ENCODE assay signal across 8 cellular contexts in the genomic region with DNA sequence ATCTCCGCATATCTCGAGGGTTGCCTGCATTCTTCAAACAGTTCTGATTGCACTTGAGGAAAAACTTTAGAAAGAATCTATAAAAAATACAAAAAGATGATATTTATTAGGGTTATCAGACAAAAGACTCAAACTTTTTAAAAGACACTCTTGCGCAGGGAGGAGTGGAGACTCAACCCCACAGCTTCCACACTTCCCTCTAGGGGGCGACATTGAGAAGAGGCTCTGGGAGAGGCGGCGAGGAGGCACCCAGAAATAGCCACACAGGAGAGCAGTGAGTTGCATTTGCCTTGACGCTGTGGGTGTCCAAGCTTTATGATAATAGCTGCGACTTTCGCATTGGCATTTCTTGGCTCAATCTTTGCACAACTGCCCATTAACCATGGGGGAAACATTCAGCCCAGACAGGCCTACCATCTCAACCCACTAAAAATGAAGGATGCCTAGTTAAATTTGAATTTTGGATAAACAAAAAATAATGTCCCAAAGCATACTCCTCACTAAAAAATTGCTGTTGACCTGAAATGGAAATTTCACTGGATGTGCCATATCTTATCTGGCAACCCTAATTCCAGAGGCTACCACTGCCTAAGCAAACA.
DNase-seq lines count a peak whose midpoint lies in the region; ATAC-seq and TF ChIP-seq lines count a peak whose summit lies in the region.

No MANE protein-coding gene starts in this region.

- no peak overlapping the region for H3K4me3 Mint-ChIP-seq in activated naive CD8-positive, alpha-beta T cell treated with anti-CD3 and anti-CD28 coated beads, Interleukin-2, amount 50 U/mL, for 24 hours
- H3K4me3 Mint-ChIP-seq in progenitor cell of endocrine pancreas (ENCODE audit: low read depth) = no peak overlapping the region

- peaks cover 4% of the 10 kb centered on the region for H3K27me3 Mint-ChIP-seq in activated naive CD8-positive, alpha-beta T cell treated with anti-CD3 and anti-CD28 coated beads, Interleukin-2, amount 50 U/mL, for 24 hours
- peaks cover 82% of the 10 kb centered on the region for H3K27me3 Mint-ChIP-seq in progenitor cell of endocrine pancreas

- H3K36me3 Mint-ChIP-seq in activated naive CD8-positive, alpha-beta T cell treated with anti-CD3 and anti-CD28 coated beads, Interleukin-2, amount 50 U/mL, for 24 hours (ENCODE audit: low read depth) = no peaks in the 10 kb centered on the region
- no peaks in the 10 kb centered on the region for H3K36me3 Mint-ChIP-seq in progenitor cell of endocrine pancreas (ENCODE audit: insufficient read depth)

- H3K9me3 Mint-ChIP-seq in activated naive CD8-positive, alpha-beta T cell treated with anti-CD3 and anti-CD28 coated beads, Interleukin-2, amount 50 U/mL, for 24 hours = no peaks in the 10 kb centered on the region
- H3K9me3 Mint-ChIP-seq in progenitor cell of endocrine pancreas (ENCODE audit: low read depth) = no peaks in the 10 kb centered on the region

- no peaks in the 10 kb centered on the region for H3K4me1 Mint-ChIP-seq in activated naive CD8-positive, alpha-beta T cell treated with anti-CD3 and anti-CD28 coated beads, Interleukin-2, amount 50 U/mL, for 24 hours
- H3K4me1 Mint-ChIP-seq in progenitor cell of endocrine pancreas (ENCODE audit: low read depth) = peaks cover 4% of the 10 kb centered on the region

- no peak for ATAC-seq in activated naive CD8-positive, alpha-beta T cell treated with anti-CD3 and anti-CD28 coated beads, Interleukin-2, amount 50 U/mL, for 24 hours
- ATAC-seq in HG03520 (IDR thresholded peaks at IDR 0.05; ENCODE audit: unreplicated experiment) = no peak

- DNase-seq in MV-4-11 (lab: John Stamatoyannopoulos, UW) (peak; percentile 29), progenitor cell of endocrine pancreas (ENCODE audit: low spot score, unreplicated experiment) (no peak), NCI-H2107 treated with DMSO at 0.1 percent for 48 hours (lab: John Stamatoyannopoulos, UW; ENCODE audit: unreplicated experiment) (no peak), NCI-H1930 (lab: John Stamatoyannopoulos, UW) (no peak), NCI-H2227 treated with DMSO at 0.1 percent for 48 hours (lab: John Stamatoyannopoulos, UW) (no peak)
- DNase-seq in activated naive CD8-positive, alpha-beta T cell treated with anti-CD3 and anti-CD28 coated beads, Interleukin-2, amount 50 U/mL, for 24 hours = peak; percentile 41

- TF ChIP-seq CTCF in GM12873 (IDR thresholded peaks at IDR 0.05; ENCODE audit: insufficient read depth, low read depth, low read length, missing control alignments) (peak; percentile 77), progenitor cell of endocrine pancreas (IDR thresholded peaks at IDR 0.05; ENCODE audit: unreplicated experiment) (peak; percentile 62)

- no peak overlapping the region for H3K27ac Mint-ChIP-seq in activated naive CD8-positive, alpha-beta T cell treated with anti-CD3 and anti-CD28 coated beads, Interleukin-2, amount 50 U/mL, for 24 hours
- no peak overlapping the region for H3K27ac Mint-ChIP-seq in progenitor cell of endocrine pancreas

Comparison
In these comparisons a context has a peak if more than half of its experiments do, and no peak if none do; other contexts are left out.
1. DNase-seq: peak in MV-4-11 (single experiment) and activated naive CD8-positive, alpha-beta T cell treated with anti-CD3 and anti-CD28 coated beads, Interleukin-2, amount 50 U/mL, for 24 hours (single experiment); none in progenitor cell of endocrine pancreas (single experiment), NCI-H2107 treated with DMSO at 0.1 percent for 48 hours (single experiment), NCI-H1930 (0 of 2) and NCI-H2227 treated with DMSO at 0.1 percent for 48 hours (single experiment).